ENCODE assay signal across 8 cellular contexts in the genomic region with DNA sequence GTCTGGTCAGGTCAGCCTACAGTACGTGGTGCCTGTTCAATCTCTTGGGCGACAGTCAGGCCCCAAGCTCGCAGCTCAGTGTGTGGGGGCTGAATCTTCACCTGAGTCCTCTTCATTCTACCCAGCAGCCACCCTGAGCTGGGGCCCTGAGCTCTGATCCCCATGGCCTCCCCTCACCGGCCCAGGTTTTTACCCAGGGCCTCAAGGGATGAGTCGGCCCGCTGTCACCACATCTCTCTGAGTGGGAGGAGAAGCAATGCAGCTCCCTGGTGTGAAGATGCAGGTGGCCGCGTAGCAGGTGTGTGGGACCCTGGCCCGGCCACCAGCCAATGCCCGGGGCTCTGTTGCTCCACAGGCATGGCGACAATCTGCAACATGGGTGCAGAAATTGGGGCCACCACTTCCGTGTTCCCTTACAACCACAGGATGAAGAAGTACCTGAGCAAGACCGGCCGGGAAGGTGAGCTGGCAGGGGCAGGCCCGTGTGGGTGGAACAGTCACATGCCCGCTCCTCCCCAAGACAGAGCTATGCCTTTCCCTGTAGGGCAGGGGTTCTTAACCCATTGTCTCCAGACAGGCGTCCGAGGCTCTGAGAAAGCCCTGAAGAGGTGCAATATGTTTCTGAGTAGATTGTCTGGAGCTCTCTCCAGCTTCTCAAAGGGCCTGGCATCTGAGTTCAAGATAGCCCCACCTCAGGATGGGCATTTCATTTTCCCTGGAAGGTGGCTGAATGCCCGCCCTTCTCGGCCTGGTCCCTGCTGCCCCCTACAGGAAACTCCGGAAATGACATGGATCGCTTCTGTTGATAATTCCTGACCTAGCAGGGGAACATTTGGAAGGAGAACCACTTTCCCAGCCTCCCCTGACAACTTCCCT. TPM values are rescaled to one million over a fixed set of nuclear protein-coding genes. Genes with fewer than 3 reads are reported as not detected.
DNase-seq lines count a peak whose midpoint lies in the region; ATAC-seq, FAIRE-seq and TF ChIP-seq lines count a peak whose summit lies in the region.

No MANE protein-coding gene starts in this region.

- WGBS in right cardiac atrium = 57% methylated on average over 22 of the region's 22 CpGs

- no peak overlapping the region for H3K4me3 ChIP-seq in right cardiac atrium (ENCODE audit: low read length)
- no peak overlapping the region for H3K4me3 ChIP-seq in gastrocnemius medialis

- intact Hi-C loops in right cardiac atrium (cut with DNase I) = loop anchor here in 3 of 4 donors (5.0 to 10.0 kb wide), 3 partner anchors 45 to 115 kb away; partner anchors contain the start of genes ACO2 (in 1 of the 3) and PHF5A (in 1 of the 3)
- intact Hi-C loops in gastrocnemius medialis (cut with DNase I; ENCODE audit: low total_unique reads) = loop anchor here (1.0 to 2.0 kb wide), 2 partner anchors 73 to 114 kb away; no protein-coding TSS in a partner anchor

- in situ Hi-C loops in gastrocnemius medialis (cut with MboI; ENCODE audit: low sequenced_read_pairs in 4 of 4) = loop anchor here in 3 of 4 donors (5.0 kb wide), 1 partner anchor 115 kb away; no protein-coding TSS in a partner anchor

- DNase-seq in AG09319 (ENCODE audit: extremely low read depth, low read depth) (no peak), GM19239 (ENCODE audit: insufficient read length, low spot score) (peak; percentile 40), OCI-M1 (lab: John Stamatoyannopoulos, UW) (peak; percentile 57), astrocyte of the hippocampus (ENCODE audit: low read depth, low spot score) (peak; percentile 82), right cardiac atrium (peak; percentile 66 to 86 (median 73)), gastrocnemius medialis (peak; percentile 53 to 79), cortex of kidney (lab: John Stamatoyannopoulos, UW) (no peak)

- peaks cover 0 to 74% of the 10 kb centered on the region in 2 donors for H3K36me3 ChIP-seq in gastrocnemius medialis

- peak; percentile 22 to 44 for ATAC-seq in right cardiac atrium
- peak; percentile 41 to 56 for ATAC-seq in gastrocnemius medialis
- no peak for ATAC-seq in GM19351 (IDR thresholded peaks at IDR 0.05; ENCODE audit: unreplicated experiment)

- TF ChIP-seq POLR2A in gastrocnemius medialis (IDR thresholded peaks at IDR 0.05) = no peak

- FAIRE-seq in GM19239 (lab: Jason Lieb, UNC) = peak; percentile 68

- H3K27ac ChIP-seq in right cardiac atrium (ENCODE audit: low read length) (no peak overlapping the region), gastrocnemius medialis (peak overlapping the region; percentile 96 to 98 (median 96))

- H3K9me3 ChIP-seq in right cardiac atrium (ENCODE audit: control insufficient read depth, low read length) (no peaks in the 10 kb centered on the region), gastrocnemius medialis (no peaks in the 10 kb centered on the region)

- H3K27me3 ChIP-seq in right cardiac atrium (ENCODE audit: control insufficient read depth, insufficient read depth) (no peaks in the 10 kb centered on the region), gastrocnemius medialis (no peaks in the 10 kb centered on the region)

- TF ChIP-seq CTCF in AG09319 (IDR thresholded peaks at IDR 0.05; ENCODE audit: low read depth, low read length) = peak; percentile 69
- TF ChIP-seq CTCF in gastrocnemius medialis (IDR thresholded peaks at IDR 0.05 in 4 of 5, conservative IDR thresholded peaks at IDR 0.05 in 1 of 5) = peak; percentile 91 to 95 (median 94)

- peaks cover 8% of the 10 kb centered on the region for H3K4me1 ChIP-seq in right cardiac atrium (ENCODE audit: control insufficient read depth, insufficient read depth, low read length)
- peaks cover 41 to 49% of the 10 kb centered on the region in 2 donors for H3K4me1 ChIP-seq in gastrocnemius medialis

RNA-seq across cellular contexts. Expression of gene POLR3H, which starts 26.9 kb away (rescaled TPM):
- total RNA-seq in right cardiac atrium (10 to 100 TPM; 21.0 to 26.7 (median 25.3) TPM), gastrocnemius medialis (10 to 100 TPM in 1 of 4 donors, 1 to 10 TPM in 3; 5.7 to 11.0 (median 6.9) TPM)
- 24.6 TPM for polyA plus RNA-seq in right cardiac atrium

RNA-seq across cellular contexts. Expression of gene CSDC2, which starts 43.4 kb away (rescaled TPM):
- total RNA-seq in right cardiac atrium (100 to 1,000 TPM; 274 to 342 (median 287) TPM), gastrocnemius medialis (1 to 10 TPM in 1 of 4 donors, under 1 TPM in 3; 0.41 to 3.9 (median 0.89) TPM)
- 309 TPM for polyA plus RNA-seq in right cardiac atrium

RNA-seq across cellular contexts. Expression of gene ACO2, which starts 48.5 kb away (rescaled TPM):
- total RNA-seq in right cardiac atrium (100 to 1,000 TPM; 532 to 611 (median 544) TPM), gastrocnemius medialis (100 to 1,000 TPM; 361 to 763 (median 473) TPM)
- 471 TPM for polyA plus RNA-seq in right cardiac atrium

RNA-seq across cellular contexts. Expression of gene PHF5A, which starts 48.9 kb away (rescaled TPM):
- total RNA-seq in right cardiac atrium (10 to 100 TPM; 22.4 to 26.0 (median 25.0) TPM), gastrocnemius medialis (10 to 100 TPM; 33.8 to 43.5 (median 38.9) TPM)
- 34.6 TPM for polyA plus RNA-seq in right cardiac atrium

Comparison
In these comparisons a context has a peak if more than half of its experiments do, and no peak if none do; other contexts are left out.
1. DNase-seq: peak in GM19239 (single experiment), OCI-M1 (single experiment), astrocyte of the hippocampus (single experiment), right cardiac atrium (3 of 3) and gastrocnemius medialis (2 of 2); none in AG09319 (single experiment) and cortex of kidney (single experiment).
2. RNA of gene CSDC2, which starts 43.4 kb away (total RNA-seq): 274 to 342 TPM in right cardiac atrium; 0.41 to 3.9 TPM in gastrocnemius medialis; every median in the first group is over 10 times any median in the second.